1 cellular context compared by ENCODE assay signal in genomic region chr16:892536-893255, GRCh38.
TF ChIP-seq lines count a peak whose summit lies in the region.

No MANE protein-coding gene starts in this region.

TF ChIP-seq in Ishikawa, 13 proteins besides CTCF, POLR2A, EP300 and RAD21:
- TF ChIP-seq, protein P1, sequence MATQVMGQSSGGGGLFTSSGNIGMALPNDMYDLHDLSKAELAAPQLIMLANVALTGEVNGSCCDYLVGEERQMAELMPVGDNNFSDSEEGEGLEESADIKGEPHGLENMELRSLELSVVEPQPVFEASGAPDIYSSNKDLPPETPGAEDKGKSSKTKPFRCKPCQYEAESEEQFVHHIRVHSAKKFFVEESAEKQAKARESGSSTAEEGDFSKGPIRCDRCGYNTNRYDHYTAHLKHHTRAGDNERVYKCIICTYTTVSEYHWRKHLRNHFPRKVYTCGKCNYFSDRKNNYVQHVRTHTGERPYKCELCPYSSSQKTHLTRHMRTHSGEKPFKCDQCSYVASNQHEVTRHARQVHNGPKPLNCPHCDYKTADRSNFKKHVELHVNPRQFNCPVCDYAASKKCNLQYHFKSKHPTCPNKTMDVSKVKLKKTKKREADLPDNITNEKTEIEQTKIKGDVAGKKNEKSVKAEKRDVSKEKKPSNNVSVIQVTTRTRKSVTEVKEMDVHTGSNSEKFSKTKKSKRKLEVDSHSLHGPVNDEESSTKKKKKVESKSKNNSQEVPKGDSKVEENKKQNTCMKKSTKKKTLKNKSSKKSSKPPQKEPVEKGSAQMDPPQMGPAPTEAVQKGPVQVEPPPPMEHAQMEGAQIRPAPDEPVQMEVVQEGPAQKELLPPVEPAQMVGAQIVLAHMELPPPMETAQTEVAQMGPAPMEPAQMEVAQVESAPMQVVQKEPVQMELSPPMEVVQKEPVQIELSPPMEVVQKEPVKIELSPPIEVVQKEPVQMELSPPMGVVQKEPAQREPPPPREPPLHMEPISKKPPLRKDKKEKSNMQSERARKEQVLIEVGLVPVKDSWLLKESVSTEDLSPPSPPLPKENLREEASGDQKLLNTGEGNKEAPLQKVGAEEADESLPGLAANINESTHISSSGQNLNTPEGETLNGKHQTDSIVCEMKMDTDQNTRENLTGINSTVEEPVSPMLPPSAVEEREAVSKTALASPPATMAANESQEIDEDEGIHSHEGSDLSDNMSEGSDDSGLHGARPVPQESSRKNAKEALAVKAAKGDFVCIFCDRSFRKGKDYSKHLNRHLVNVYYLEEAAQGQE (IDR thresholded peaks at IDR 0.05; ENCODE audit: low read depth), result peak; percentile 89
- TF ChIP-seq TAF1 (IDR thresholded peaks at IDR 0.05; ENCODE audit: low read depth), result no peak
TF ChIP-seq in Ishikawa: peak in this region for 1.
